Comparison of ENCODE assay signal across 21 cellular contexts in genomic region chr1:241934843-241935242, GRCh38. TPM values are rescaled to one million over a fixed set of nuclear protein-coding genes. Genes with fewer than 3 reads are reported as not detected.
"Had no signal": no experiment of that assay in that cellular context is flagged by ENCODE, and none has a peak within 500 bp of the region (broad histone marks: within the 10 kb centered on the region; RNA-seq: fewer than 3 reads in every experiment).

No MANE protein-coding gene starts in this region.

- H3K27ac ChIP-seq: esophagus squamous epithelium, lower lobe of right lung, neutrophil, prostate gland, thoracic aorta, upper lobe of right lung had no signal

- H3K4me3 ChIP-seq: esophagus squamous epithelium, lower lobe of right lung, prostate gland, thoracic aorta, upper lobe of right lung had no signal

- H3K9me3 ChIP-seq: esophagus squamous epithelium, lower lobe of right lung, neutrophil, prostate gland, thoracic aorta, upper lobe of right lung had no signal

- DNase-seq: activated CD4-positive, alpha-beta T cell treated with anti-CD3 and anti-CD28 coated beads, Interleukin-2, amount 10 ng/mL, durations not matched to agents 24 days and 14 days; activated CD8-positive, alpha-beta memory T cell treated with anti-CD3 and anti-CD28 coated beads, Interleukin-2, amount 50 U/mL, for 4 hours; activated CD8-positive, alpha-beta T cell treated with anti-CD3 and anti-CD28 coated beads, Interleukin-2, amount 10 ng/mL, durations not matched to agents 7 days and 5 days; activated effector memory CD4-positive, alpha-beta T cell treated with anti-CD3 and anti-CD28 coated beads, Interleukin-2, amount 50 U/mL, for 16 hours; activated T-cell treated with anti-CD3 and anti-CD28 coated beads, Interleukin-2, amount 50 U/mL, for 48 hours; amniotic stem cell; cortex of kidney; effector CD8-positive, alpha-beta T cell; esophagus squamous epithelium; lower lobe of right lung; naive thymus-derived CD4-positive, alpha-beta T cell; stimulated activated naive CD8-positive, alpha-beta T cell treated with anti-CD3 and anti-CD28 coated beads, Interleukin-15, amount 100 ng/mL, for 72 hours; T-helper 2 cell; upper lobe of right lung had no signal

- H3K36me3 ChIP-seq: esophagus squamous epithelium, lower lobe of right lung, neutrophil, prostate gland, thoracic aorta, upper lobe of right lung had no signal

- H3K4me1 ChIP-seq: esophagus squamous epithelium, lower lobe of right lung, prostate gland, upper lobe of right lung had no signal

- H3K27me3 ChIP-seq: upper lobe of right lung had no signal

- ATAC-seq: activated CD8-positive, alpha-beta T cell treated with anti-CD3 and anti-CD28 coated beads, Interleukin-2, amount 10 ng/mL, durations not matched to agents 7 days and 5 days; activated naive CD4-positive, alpha-beta T cell treated with anti-CD3 and anti-CD28 coated beads, Interleukin-2, amount 50 U/mL, for 72 hours; lower lobe of right lung; naive thymus-derived CD4-positive, alpha-beta T cell; stimulated activated naive CD8-positive, alpha-beta T cell treated with anti-CD3 and anti-CD28 coated beads, Interleukin-15, amount 100 ng/mL, for 72 hours had no signal

RNA-seq across cellular contexts. Expression of gene BECN2, which starts 22.7 kb away (rescaled TPM):
- total RNA-seq: activated CD4-positive, alpha-beta T cell treated with anti-CD3 and anti-CD28 coated beads, Interleukin-2, amount 10 ng/mL, durations not matched to agents 24 days and 14 days; activated CD8-positive, alpha-beta T cell treated with anti-CD3 and anti-CD28 coated beads, Interleukin-2, amount 10 ng/mL, durations not matched to agents 7 days and 5 days; activated naive CD4-positive, alpha-beta T cell treated with anti-CD3 and anti-CD28 coated beads, Interleukin-2, amount 50 U/mL, for 72 hours; endothelial cell of umbilical vein; esophagus squamous epithelium; lower lobe of right lung; mononuclear cell; naive thymus-derived CD4-positive, alpha-beta T cell; prostate gland; thoracic aorta; upper lobe of right lung; WTC11 had no signal
- polyA plus RNA-seq: endothelial cell of umbilical vein; naive thymus-derived CD4-positive, alpha-beta T cell had no signal
